In genomic region chr4:145709336-145709735, GRCh38 we compare ENCODE assay signal across 14 cellular contexts. TPM values are rescaled to one million over a fixed set of nuclear protein-coding genes. Genes with fewer than 3 reads are reported as not detected.
DNase-seq lines count a peak whose midpoint lies in the region; ATAC-seq, FAIRE-seq and TF ChIP-seq lines count a peak whose summit lies in the region.
"Had no signal": no experiment of that assay in that cellular context is flagged by ENCODE, and none has a peak within 500 bp of the region (broad histone marks: within the 10 kb centered on the region; RNA-seq: fewer than 3 reads in every experiment).

No MANE protein-coding gene starts in this region.

- DNase-seq in NCI-H748 (lab: John Stamatoyannopoulos, UW; ENCODE audit: unreplicated experiment) = peak; percentile 73
- DNase-seq in pancreas = peak in 1 of 6 donors; percentile 48
- DNase-seq in omental fat pad (ENCODE audit: low spot score) = no peak
- DNase-seq: activated CD4-positive, alpha-beta T cell treated with anti-CD3 and anti-CD28 coated beads for 4 hours; mesendoderm; NCI-H1048 had no signal

- H3K4me3 ChIP-seq in pancreas = no peak overlapping the region

- no peak overlapping the region for H3K27ac ChIP-seq in pancreas

- WGBS in pancreas, 2 donors = 50 to 51% methylated on average over 1 of the region's 1 CpG

- no peak for FAIRE-seq in pancreas (lab: Jason Lieb, UNC)

- no peaks in the 10 kb centered on the region for H3K36me3 ChIP-seq in pancreas

- H3K9me3 ChIP-seq in pancreas = no peaks in the 10 kb centered on the region

- no peaks in the 10 kb centered on the region for H3K27me3 ChIP-seq in pancreas

- ATAC-seq in GM21723 (IDR thresholded peaks at IDR 0.05; ENCODE audit: unreplicated experiment) = peak; percentile 50
- peak; percentile 25 for ATAC-seq in HG03432 (IDR thresholded peaks at IDR 0.05; ENCODE audit: unreplicated experiment)
- ATAC-seq in pancreas = peak; percentile 66 to 98 (median 81)
- ATAC-seq in omental fat pad (ENCODE audit: low FRiP score) = no peak
- ATAC-seq in HG02642 (IDR thresholded peaks at IDR 0.05; ENCODE audit: poor library complexity, unreplicated experiment) = no peak
- ATAC-seq in GM19397 (IDR thresholded peaks at IDR 0.05; ENCODE audit: unreplicated experiment) = no peak

- peaks cover 0 to 5% (median 0%) of the 10 kb centered on the region in 3 donors for H3K4me1 ChIP-seq in pancreas

- no peak for TF ChIP-seq CTCF in pancreas (IDR thresholded peaks at IDR 0.05)
- TF ChIP-seq CTCF in omental fat pad (IDR thresholded peaks at IDR 0.05) = no peak

- intact Hi-C loops in pancreas (cut with DNase I) = no loop called here

RNA-seq across cellular contexts. Expression of gene C4orf51, which starts 29.4 kb away (rescaled TPM):
- total RNA-seq in pancreas (not detected), omental fat pad (not detected)
- not detected for polyA plus RNA-seq in pancreas
- total RNA-seq: dermis microvascular lymphatic vessel endothelial cell, osteoblast had no signal
- polyA plus RNA-seq: CD14-positive monocyte, thymus had no signal

Comparison
In these comparisons a context has a peak if more than half of its experiments do, and no peak if none do; other contexts are left out.
1. ATAC-seq: peak in GM21723 (single experiment), HG03432 (single experiment) and pancreas (4 of 4); none in omental fat pad (single experiment), HG02642 (single experiment) and GM19397 (single experiment).